ENCODE assay signal across 17 cellular contexts in the genomic region with DNA sequence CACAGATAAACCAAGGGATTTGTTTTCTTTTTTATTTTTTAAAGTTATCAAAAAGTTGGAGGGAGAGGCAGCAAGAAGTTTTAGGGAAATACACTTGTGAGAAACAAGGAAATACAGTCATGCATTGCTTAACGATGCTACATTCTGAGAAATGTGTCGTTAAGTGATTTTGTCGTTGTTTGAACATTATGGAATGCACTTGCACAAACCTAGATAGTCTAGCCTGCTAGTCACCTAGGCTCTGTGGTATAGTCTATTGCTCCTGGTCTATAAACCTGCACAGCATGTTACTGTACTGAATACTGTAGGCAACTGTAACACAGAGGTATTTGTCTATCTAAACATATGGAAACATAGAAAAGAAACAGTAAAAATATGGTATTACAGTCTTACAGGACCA. TPM values are rescaled to one million over a fixed set of nuclear protein-coding genes. Genes with fewer than 3 reads are reported as not detected.
A peak's percentile ranks its signal among the peaks of the same experiment; 100 is the strongest.
DNase-seq lines count a peak whose midpoint lies in the region; ATAC-seq, FAIRE-seq and TF ChIP-seq lines count a peak whose summit lies in the region.
"Had no signal": no experiment of that assay in that cellular context is flagged by ENCODE, and none has a peak within 500 bp of the region (broad histone marks: within the 10 kb centered on the region; RNA-seq: fewer than 3 reads in every experiment).

No MANE protein-coding gene starts in this region.

- no peak for ATAC-seq in A549
- no peak for ATAC-seq in body of pancreas
- ATAC-seq in naive thymus-derived CD8-positive, alpha-beta T cell: no peak

- 99% methylated on average over 3 of the region's 3 CpGs for WGBS in A549 (ENCODE audit: missing lambda C conversion rate)
- 28 to 43% methylated on average over 3 of the region's 3 CpGs for WGBS in body of pancreas, 2 donors

- intact Hi-C loops in body of pancreas (cut with DNase I): no loop called here
- intact Hi-C loops in A673 (cut with micrococcal nuclease; ENCODE audit: unreplicated experiment): no loop called here
- intact Hi-C loops in activated naive CD4-positive, alpha-beta T cell treated with anti-CD3 and anti-CD28 coated beads for 36 hours (cut with micrococcal nuclease): no loop called here

- peak overlapping the region; percentile 90 for H3K27ac Mint-ChIP-seq in HFFc6
- H3K27ac Mint-ChIP-seq in naive thymus-derived CD8-positive, alpha-beta T cell: peak overlapping the region; percentile 58 to 100 (median 82)
- no peak overlapping the region for H3K27ac Mint-ChIP-seq in activated naive CD4-positive, alpha-beta T cell treated with anti-CD3 and anti-CD28 coated beads for 36 hours

- no peak for FAIRE-seq in A549 (lab: Jason Lieb, UNC)
- FAIRE-seq: H54, HTR-8/SVneo, kidney had no signal

- no peak for TF ChIP-seq RAD21 in A549 (conservative IDR thresholded peaks at IDR 0.05 in 1 of 2, IDR thresholded peaks at IDR 0.05 in 1 of 2)

- no peak for TF ChIP-seq EP300 in A549 (IDR thresholded peaks at IDR 0.05)

- H3K36me3 ChIP-seq in body of pancreas (replicated peaks in 1 of 2; ENCODE audit: insufficient read depth in 1 of 2, low read depth in 2 of 2) (no peaks in the 10 kb centered on the region), A673 (ENCODE audit: insufficient read depth, low read length, poor library complexity, severe bottlenecking) (peaks cover 4% of the 10 kb centered on the region)

- TF ChIP-seq CTCF in A549 (IDR thresholded peaks at IDR 0.05): no peak
- no peak for TF ChIP-seq CTCF in HFFc6 (IDR thresholded peaks at IDR 0.05)
- TF ChIP-seq CTCF in body of pancreas (IDR thresholded peaks at IDR 0.05): no peak
- no peak for TF ChIP-seq CTCF in A673 (conservative IDR thresholded peaks at IDR 0.05; ENCODE audit: low read depth, low read length)

- CTCF ChIA-PET in A549 (lab: Yijun Ruan, JAX) (interaction anchor here (1.0 to 3.0 kb wide), 3 partner anchors 346 to 381 kb away, joined by 3 to 11 read pairs (median 3); no protein-coding TSS in a partner anchor), A673 (lab: Charles Lee) (no interaction called here)
- CTCF ChIA-PET in activated naive CD4-positive, alpha-beta T cell treated with anti-CD3 and anti-CD28 coated beads for 36 hours (lab: Charles Lee): no interaction called here

- peak overlapping the region; percentile 86; the same call in 1 of the 2 replicates for H3K4me3 Mint-ChIP-seq in HFFc6
- H3K4me3 Mint-ChIP-seq in naive thymus-derived CD8-positive, alpha-beta T cell: peak overlapping the region in 1 of 10 donors; percentile 91
- no peak overlapping the region for H3K4me3 Mint-ChIP-seq in activated naive CD4-positive, alpha-beta T cell treated with anti-CD3 and anti-CD28 coated beads for 36 hours
- H3K4me3 Mint-ChIP-seq: activated T-cell treated with anti-CD3 and anti-CD28 coated beads, Interleukin-2, amount 50 U/mL, for 24 hours had no signal

- H3K27ac ChIP-seq in A549 (peak overlapping the region in 1 of 2 experiments; percentile 98; a peak in 1 of 6 replicates), body of pancreas (peak overlapping the region; percentile 97 to 100 (median 99)), A673 (ENCODE audit: low read depth, low read length, poor library complexity, severe bottlenecking) (no peak overlapping the region)

- H3K9me3 Mint-ChIP-seq in HFFc6: peaks cover 17% of the 10 kb centered on the region
- peaks cover 0 to 3% (median 0%) of the 10 kb centered on the region in 9 donors for H3K9me3 Mint-ChIP-seq in naive thymus-derived CD8-positive, alpha-beta T cell
- H3K9me3 Mint-ChIP-seq in activated naive CD4-positive, alpha-beta T cell treated with anti-CD3 and anti-CD28 coated beads for 36 hours: no peaks in the 10 kb centered on the region

- H3K27me3 ChIP-seq in body of pancreas (no peaks in the 10 kb centered on the region), A673 (replicated peaks; ENCODE audit: insufficient read depth, low read depth, low read length, poor library complexity) (no peaks in the 10 kb centered on the region)

- POLR2A ChIA-PET in A549 (lab: Yijun Ruan, JAX): interaction anchor here (1.3 kb wide), 1 partner anchor 9 kb away, joined by 3 read pairs; no protein-coding TSS in a partner anchor
- POLR2A ChIA-PET in naive thymus-derived CD8-positive, alpha-beta T cell (lab: Charles Lee): interaction anchor here (1.0 kb wide), 1 partner anchor 233 kb away, joined by 3 read pairs; no protein-coding TSS in a partner anchor
- POLR2A ChIA-PET in A673 (lab: Charles Lee; ENCODE audit: low non-redundant PET): no interaction called here

- H3K4me1 Mint-ChIP-seq in HFFc6 (ENCODE audit: low read depth): peaks cover 60% of the 10 kb centered on the region
- H3K4me1 Mint-ChIP-seq in naive thymus-derived CD8-positive, alpha-beta T cell: peaks cover 18 to 23% (median 21%) of the 10 kb centered on the region in 4 donors
- peaks cover 22% of the 10 kb centered on the region for H3K4me1 Mint-ChIP-seq in activated naive CD4-positive, alpha-beta T cell treated with anti-CD3 and anti-CD28 coated beads for 36 hours (ENCODE audit: low read depth)

- TF ChIP-seq POLR2A in A549 (IDR thresholded peaks at IDR 0.05; ENCODE audit: low read length) (no peak), body of pancreas (IDR thresholded peaks at IDR 0.05) (no peak)

- H3K4me1 ChIP-seq in A549 (peaks cover 33% of the 10 kb centered on the region), body of pancreas (peaks cover 37% of the 10 kb centered on the region), A673 (ENCODE audit: insufficient read depth, low read length, poor library complexity, severe bottlenecking) (peaks cover 18% of the 10 kb centered on the region)

- no TSS peak for BruUV-seq in A673 (replicated peaks; lab: Mats Ljungman, UMichigan)

- H3K9me3 ChIP-seq in A549: no peaks in the 10 kb centered on the region
- H3K9me3 ChIP-seq in body of pancreas: no peaks in the 10 kb centered on the region
- no peaks in the 10 kb centered on the region for H3K9me3 ChIP-seq in A673 (ENCODE audit: low read depth, low read length, poor library complexity, severe bottlenecking)

- peaks cover 19% of the 10 kb centered on the region for H3K27me3 Mint-ChIP-seq in HFFc6 (ENCODE audit: insufficient read depth)
- H3K27me3 Mint-ChIP-seq in naive thymus-derived CD8-positive, alpha-beta T cell: no peaks in the 10 kb centered on the region
- H3K27me3 Mint-ChIP-seq in activated naive CD4-positive, alpha-beta T cell treated with anti-CD3 and anti-CD28 coated beads for 36 hours (ENCODE audit: low read depth): no peaks in the 10 kb centered on the region
- H3K27me3 Mint-ChIP-seq: activated T-cell treated with anti-CD3 and anti-CD28 coated beads, Interleukin-2, amount 50 U/mL, for 24 hours had no signal

- DNase-seq in A549 (ENCODE audit: low read depth in 1 of 2, low spot score in 1 of 2): no peak
- no peak for DNase-seq in HFFc6
- no peak for DNase-seq in body of pancreas
- no peak for DNase-seq in naive thymus-derived CD8-positive, alpha-beta T cell
- no peak for DNase-seq in activated naive CD4-positive, alpha-beta T cell treated with Interleukin-2 at 50 U/mL for 16 hours
- no peak for DNase-seq in A673 (ENCODE audit: low spot score)
- DNase-seq in NCI-H2081 (lab: John Stamatoyannopoulos, UW): no peak
- DNase-seq in activated naive CD4-positive, alpha-beta T cell treated with anti-CD3 and anti-CD28 coated beads for 36 hours: no peak
- DNase-seq: activated T-cell treated with anti-CD3 and anti-CD28 coated beads, Interleukin-2, amount 50 U/mL, for 24 hours; anterior cingulate cortex; DND-41; foreskin melanocyte; kidney; NCI-H1436; stimulated activated CD4-positive, alpha-beta T cell treated with anti-CD3 and anti-CD28 coated beads, Interleukin-12 subunit alpha, Interleukin-12 subunit beta, amount 100 ng/mL, for 4 hours had no signal

- H3K36me3 Mint-ChIP-seq in HFFc6 (ENCODE audit: low read depth): peaks cover 29% of the 10 kb centered on the region
- H3K36me3 Mint-ChIP-seq in naive thymus-derived CD8-positive, alpha-beta T cell: peaks cover 16 to 20% (median 18%) of the 10 kb centered on the region in 3 donors
- H3K36me3 Mint-ChIP-seq in activated naive CD4-positive, alpha-beta T cell treated with anti-CD3 and anti-CD28 coated beads for 36 hours (ENCODE audit: low read depth): peaks cover 28% of the 10 kb centered on the region

- H3K4me2 ChIP-seq in A549: peak overlapping the region; percentile 86; the same call in 1 of the 3 replicates

- H3K4me3 ChIP-seq in A549 (no peak overlapping the region), body of pancreas (no peak overlapping the region), A673 (ENCODE audit: low read depth, low read length, poor library complexity, severe bottlenecking) (no peak overlapping the region)

TF ChIP-seq in A549, 52 proteins besides CTCF, POLR2A, EP300 and RAD21 (continues in another document):
- no peak for TF ChIP-seq TP53 (CRISPR knock-in tag; IDR thresholded peaks at IDR 0.05)
- TF ChIP-seq RCOR1 (IDR thresholded peaks at IDR 0.05; ENCODE audit: low read depth, low read length): no peak
- TF ChIP-seq ZFP36 (IDR thresholded peaks at IDR 0.05; ENCODE audit: borderline replicate concordance, partially characterized antibody): no peak
- TF ChIP-seq, protein P1, sequence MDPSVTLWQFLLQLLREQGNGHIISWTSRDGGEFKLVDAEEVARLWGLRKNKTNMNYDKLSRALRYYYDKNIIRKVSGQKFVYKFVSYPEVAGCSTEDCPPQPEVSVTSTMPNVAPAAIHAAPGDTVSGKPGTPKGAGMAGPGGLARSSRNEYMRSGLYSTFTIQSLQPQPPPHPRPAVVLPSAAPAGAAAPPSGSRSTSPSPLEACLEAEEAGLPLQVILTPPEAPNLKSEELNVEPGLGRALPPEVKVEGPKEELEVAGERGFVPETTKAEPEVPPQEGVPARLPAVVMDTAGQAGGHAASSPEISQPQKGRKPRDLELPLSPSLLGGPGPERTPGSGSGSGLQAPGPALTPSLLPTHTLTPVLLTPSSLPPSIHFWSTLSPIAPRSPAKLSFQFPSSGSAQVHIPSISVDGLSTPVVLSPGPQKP (IDR thresholded peaks at IDR 0.05; ENCODE audit: low read depth, low read length): no peak
- TF ChIP-seq RNF2 (IDR thresholded peaks at IDR 0.05; ENCODE audit: borderline replicate concordance, low read depth): no peak
- TF ChIP-seq CBX8 (IDR thresholded peaks at IDR 0.05): no peak
- TF ChIP-seq SREBF2 (IDR thresholded peaks at IDR 0.05): no peak

RNA-seq across cellular contexts. Expression of a gene that starts 2.0 kb away (rescaled TPM):
- polyA plus RNA-seq in A549 (2011; rRNA removed) (32.9 and 36.1 TPM in 2 replicates), A549 (2017; fragmentation: RNase III; extraction: RNeasy Plus Mini Kit Qiagen cat#74134 plus additional on column Dnase treatment) (14.4 to 19.8 TPM (median 16.6 TPM) in 3 replicates)
- 10.4 and 12.9 TPM in 2 replicates for polyA plus RNA-seq in A549 (2012; cell fraction: cytosol; rRNA removed)
- polyA plus RNA-seq in A549 (2012; cell fraction: nucleus; rRNA removed): 63.5 and 66.0 TPM in 2 replicates
- 108 and 121 TPM in 2 replicates for polyA minus RNA-seq in A549 (2011; rRNA and poly(A)+ RNA removed)
- total RNA-seq in HFFc6 (2021; fragmentation: NEBNext Ultra II Directional; extraction: Animal tissue kit (Norgen Biotek cat#: 25700)): 10 to 100 TPM; 51.1 to 64.2 (median 57.8) TPM
- total RNA-seq in body of pancreas (10 to 100 TPM; 30.1 to 92.3 TPM), A673 (2021) (11.5 and 15.1 TPM in 2 replicates)
- total RNA-seq in naive thymus-derived CD8-positive, alpha-beta T cell: 100 to 1,000 TPM; 148 to 151 TPM
- 10 to 100 TPM in 2 of 3 donors, 1 to 10 TPM in 1; 9.3 to 23.6 (median 20.2) TPM for polyA plus RNA-seq in naive thymus-derived CD8-positive, alpha-beta T cell
- 10 to 100 TPM; 79.3 to 85.0 TPM for total RNA-seq in activated naive CD4-positive, alpha-beta T cell treated with anti-CD3 and anti-CD28 coated beads for 36 hours
